ENCODE assay signal across 21 cellular contexts in the genomic region with DNA sequence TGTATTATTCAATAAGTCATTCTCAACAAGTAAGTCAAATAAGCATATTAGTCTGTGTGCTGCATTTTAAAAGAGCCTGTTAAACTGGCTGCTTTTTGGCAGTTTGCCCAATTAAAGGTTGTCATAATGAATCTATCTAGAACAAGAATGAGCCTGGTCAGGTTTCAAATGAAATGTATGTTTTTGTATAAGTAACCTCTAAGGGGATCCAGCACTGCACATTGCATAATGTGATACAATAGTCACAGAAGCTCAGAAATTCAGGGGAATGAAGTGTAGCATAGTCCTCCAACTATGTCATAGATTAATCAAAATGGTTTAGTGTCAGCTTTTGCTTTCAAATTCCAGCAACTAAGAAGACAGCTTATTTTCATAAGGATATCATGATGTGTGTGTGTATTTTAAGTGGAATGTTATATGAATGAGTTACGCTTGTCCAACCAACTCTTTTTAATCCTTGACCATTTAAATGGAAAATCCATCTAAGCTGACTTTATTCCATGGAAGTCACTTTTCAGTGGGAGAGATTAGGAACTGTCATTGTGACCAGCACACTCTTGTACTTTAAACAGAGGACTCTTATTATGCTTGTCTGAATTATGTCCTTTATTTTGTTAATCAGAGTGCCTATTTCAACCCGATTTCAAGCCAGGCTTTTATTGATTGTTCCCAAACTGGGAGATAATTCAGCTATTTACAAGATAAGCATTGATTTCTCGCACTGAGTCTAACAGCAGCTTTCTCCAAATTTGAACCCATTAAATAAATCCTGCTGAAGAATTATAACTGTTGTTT.
DNase-seq lines count a peak whose midpoint lies in the region; ATAC-seq and TF ChIP-seq lines count a peak whose summit lies in the region.
"Had no signal": no experiment of that assay in that cellular context is flagged by ENCODE, and none has a peak within 500 bp of the region (broad histone marks: within the 10 kb centered on the region; RNA-seq: fewer than 3 reads in every experiment).

No MANE protein-coding gene starts in this region.

- no peaks in the 10 kb centered on the region for H3K27me3 ChIP-seq in vagina
- H3K27me3 ChIP-seq: left lung, neutrophil, SJSA1, upper lobe of left lung had no signal

- peak; percentile 82 for ATAC-seq in esophagus mucosa
- ATAC-seq: activated CD8-positive, alpha-beta T cell treated with anti-CD3 and anti-CD28 coated beads, Interleukin-2, amount 10 ng/mL, durations not matched to agents 7 days and 5 days; activated T-cell treated with anti-CD3 and anti-CD28 coated beads, Interleukin-2, amount 50 U/mL, for 4 hours; K562; left lung; stimulated activated naive CD8-positive, alpha-beta T cell treated with anti-CD3 and anti-CD28 coated beads, Interleukin-15, amount 100 ng/mL, for 72 hours had no signal

- no peaks in the 10 kb centered on the region for H3K36me3 ChIP-seq in vagina
- H3K36me3 ChIP-seq: left lung, neutrophil, SJSA1, upper lobe of left lung had no signal

- no peaks in the 10 kb centered on the region for H3K9me3 ChIP-seq in vagina
- H3K9me3 ChIP-seq: left lung, neutrophil, SJSA1, upper lobe of left lung had no signal

- H3K9me3 Mint-ChIP-seq in type B pancreatic cell = peaks cover 4% of the 10 kb centered on the region
- H3K9me3 Mint-ChIP-seq: activated T-cell treated with anti-CD3 and anti-CD28 coated beads, Interleukin-2, amount 50 U/mL, for 4 hours; CD8-positive, alpha-beta memory T cell; stimulated activated naive CD8-positive, alpha-beta T cell treated with anti-CD3 and anti-CD28 coated beads, Interleukin-15, amount 100 ng/mL, for 72 hours; T-helper 2 cell treated with Interferon-gamma antibody and Interleukin-4, amounts not matched to agents 5 μg/mL and 100 μg/mL, for 36 hours had no signal

- TF ChIP-seq POLR2A in vagina (IDR thresholded peaks at IDR 0.05) = no peak

- peak overlapping the region; percentile 18 for H3K4me3 Mint-ChIP-seq in type B pancreatic cell
- H3K4me3 Mint-ChIP-seq: activated CD8-positive, alpha-beta T cell treated with anti-CD3 and anti-CD28 coated beads, Interleukin-2, amount 10 ng/mL, durations not matched to agents 7 days and 5 days; activated T-cell treated with anti-CD3 and anti-CD28 coated beads, Interleukin-2, amount 50 U/mL, for 4 hours; CD8-positive, alpha-beta memory T cell; stimulated activated naive CD8-positive, alpha-beta T cell treated with anti-CD3 and anti-CD28 coated beads, Interleukin-15, amount 100 ng/mL, for 72 hours; T-helper 2 cell treated with Interferon-gamma antibody and Interleukin-4, amounts not matched to agents 5 μg/mL and 100 μg/mL, for 36 hours had no signal

- no peaks in the 10 kb centered on the region for H3K27me3 Mint-ChIP-seq in type B pancreatic cell
- H3K27me3 Mint-ChIP-seq: CD8-positive, alpha-beta memory T cell; stimulated activated naive CD8-positive, alpha-beta T cell treated with anti-CD3 and anti-CD28 coated beads, Interleukin-15, amount 100 ng/mL, for 72 hours had no signal

- DNase-seq in NCI-H82 (lab: John Stamatoyannopoulos, UW) = peak; percentile 2
- no peak for DNase-seq in NCI-H82 treated with DMSO at 0.1 percent for 48 hours (lab: John Stamatoyannopoulos, UW; ENCODE audit: unreplicated experiment)
- DNase-seq in NCI-H345 (lab: John Stamatoyannopoulos, UW) = peak; percentile 64
- no peak for DNase-seq in type B pancreatic cell (ENCODE audit: extremely low spot score, unreplicated experiment)
- DNase-seq in vagina (ENCODE audit: extremely low spot score in 2 of 2) = no peak
- DNase-seq in 8988T = no peak
- no peak for DNase-seq in SKM-1 treated with dmso at 0.1 percent for 144 hours (lab: John Stamatoyannopoulos, UW; ENCODE audit: unreplicated experiment)
- DNase-seq: activated CD8-positive, alpha-beta T cell treated with anti-CD3 and anti-CD28 coated beads, Interleukin-2, amount 10 ng/mL, durations not matched to agents 7 days and 5 days; activated naive CD4-positive, alpha-beta T cell treated with anti-CD3 and anti-CD28 coated beads, Interleukin-2, amount 50 U/mL, for 16 hours; activated T-cell treated with anti-CD3 and anti-CD28 coated beads, Interleukin-2, amount 50 U/mL, for 4 hours; CD8-positive, alpha-beta memory T cell; left lung; NCI-H526; stimulated activated CD4-positive, alpha-beta T cell treated with anti-CD3 and anti-CD28 coated beads, Interleukin-2, amount 100 ng/mL, for 24 hours; stimulated activated naive CD8-positive, alpha-beta T cell treated with anti-CD3 and anti-CD28 coated beads, Interleukin-15, amount 100 ng/mL, for 72 hours; upper lobe of left lung had no signal

- H3K4me3 ChIP-seq in vagina = no peak overlapping the region
- H3K4me3 ChIP-seq: K562, left lung, SJSA1, upper lobe of left lung had no signal

- no peaks in the 10 kb centered on the region for H3K36me3 Mint-ChIP-seq in type B pancreatic cell
- H3K36me3 Mint-ChIP-seq: CD8-positive, alpha-beta memory T cell had no signal

- H3K4me1 ChIP-seq in vagina = no peaks in the 10 kb centered on the region
- H3K4me1 ChIP-seq: left lung, SJSA1, upper lobe of left lung had no signal

- peak overlapping the region; percentile 44 for H3K27ac Mint-ChIP-seq in type B pancreatic cell
- H3K27ac Mint-ChIP-seq: activated CD8-positive, alpha-beta T cell treated with anti-CD3 and anti-CD28 coated beads, Interleukin-2, amount 10 ng/mL, durations not matched to agents 7 days and 5 days; CD8-positive, alpha-beta memory T cell; stimulated activated naive CD8-positive, alpha-beta T cell treated with anti-CD3 and anti-CD28 coated beads, Interleukin-15, amount 100 ng/mL, for 72 hours; T-helper 2 cell treated with Interferon-gamma antibody and Interleukin-4, amounts not matched to agents 5 μg/mL and 100 μg/mL, for 36 hours had no signal

- H3K4me1 Mint-ChIP-seq in type B pancreatic cell (ENCODE audit: unreplicated experiment) = peaks cover 18% of the 10 kb centered on the region
- H3K4me1 Mint-ChIP-seq: CD8-positive, alpha-beta memory T cell; stimulated activated naive CD8-positive, alpha-beta T cell treated with anti-CD3 and anti-CD28 coated beads, Interleukin-15, amount 100 ng/mL, for 72 hours had no signal

- no peak for TF ChIP-seq CTCF in type B pancreatic cell (conservative IDR thresholded peaks at IDR 0.05)
- no peak for TF ChIP-seq CTCF in vagina (IDR thresholded peaks at IDR 0.05)

- intact Hi-C loops in vagina (cut with DNase I) = no loop called here

- no peak overlapping the region for H3K27ac ChIP-seq in vagina
- H3K27ac ChIP-seq: left lung, neutrophil, SJSA1, upper lobe of left lung had no signal

Comparison
In these comparisons a context has a peak if more than half of its experiments do, and no peak if none do; other contexts are left out.
1. DNase-seq: peak in NCI-H82 (single experiment) and NCI-H345 (single experiment); none in NCI-H82 treated with DMSO at 0.1 percent for 48 hours (single experiment), type B pancreatic cell (single experiment), vagina (0 of 2), 8988T (single experiment) and SKM-1 treated with dmso at 0.1 percent for 144 hours (single experiment).